Comparison of ENCODE assay signal across 7 cellular contexts in genomic region chr1:17967623-17968022, GRCh38.
"Had no signal": no experiment of that assay in that cellular context is flagged by ENCODE, and none has a peak within 500 bp of the region (broad histone marks: within the 10 kb centered on the region; RNA-seq: fewer than 3 reads in every experiment).

No MANE protein-coding gene starts in this region.

- H3K4me2 ChIP-seq: GM23338 had no signal

- H3K4me3 ChIP-seq: GM23338 had no signal

- ATAC-seq: GM23338, HepG2 had no signal

- H2AFZ ChIP-seq: GM23338 had no signal

- H3K27ac ChIP-seq: HL-60 had no signal

- DNase-seq: H9, HCEC 1CT, HFFc6, KBM-7 had no signal
